In genomic region chr16:56611281-56611833, GRCh38 we compare ENCODE assay signal across 1 cellular context.
TF ChIP-seq lines count a peak whose summit lies in the region.

No MANE protein-coding gene starts in this region.

TF ChIP-seq in H1, 55 proteins besides CTCF, POLR2A, EP300 and RAD21:
- TF ChIP-seq CHD2 (IDR thresholded peaks at IDR 0.05; ENCODE audit: low read length) (no peak), SUZ12 (IDR thresholded peaks at IDR 0.05; ENCODE audit: low read length) (no peak), RXRA (IDR thresholded peaks at IDR 0.05; ENCODE audit: insufficient read depth, low read depth, low read length) (no peak), JUND (IDR thresholded peaks at IDR 0.05; ENCODE audit: low read length) (no peak), TCF12 (IDR thresholded peaks at IDR 0.05; ENCODE audit: low read depth, low read length) (no peak), GABPA (IDR thresholded peaks at IDR 0.05; ENCODE audit: borderline replicate concordance, insufficient read depth, low read length) (no peak), CREB1 (IDR thresholded peaks at IDR 0.05) (no peak), EGR1 (IDR thresholded peaks at IDR 0.05; ENCODE audit: borderline replicate concordance, low read depth, low read length) (no peak), CBX8 (IDR thresholded peaks at IDR 0.05; ENCODE audit: borderline replicate concordance, low read depth, low read length) (no peak)
